In genomic region chr20:63499333-63499969, GRCh38 we compare ENCODE assay signal across 7 cellular contexts. TPM values are rescaled to one million over a fixed set of nuclear protein-coding genes. Genes with fewer than 3 reads are reported as not detected.
DNase-seq lines count a peak whose midpoint lies in the region; ATAC-seq, FAIRE-seq and TF ChIP-seq lines count a peak whose summit lies in the region.
"Had no signal": no experiment of that assay in that cellular context is flagged by ENCODE, and none has a peak within 500 bp of the region (broad histone marks: within the 10 kb centered on the region; RNA-seq: fewer than 3 reads in every experiment).

No MANE protein-coding gene starts in this region.

- no peak for FAIRE-seq in K562 (lab: Jason Lieb, UNC)

- H2BK5ac ChIP-seq in neuronal stem cell (ENCODE audit: low read length) = no peak overlapping the region

- BruUV-seq in K562 (replicated peaks; lab: Mats Ljungman, UMichigan) = no TSS peak

- in situ Hi-C loops in K562 (cut with MboI) = no loop called here

- H3K79me1 ChIP-seq in neuronal stem cell (ENCODE audit: low read depth, low read length) = no peaks in the 10 kb centered on the region

- H3K79me2 ChIP-seq in K562 (ENCODE audit: control insufficient read depth, insufficient read depth, low read length) = no peaks in the 10 kb centered on the region

- H3K4me2 ChIP-seq in K562 (ENCODE audit: insufficient read depth, low read length) = peak overlapping the region; percentile 31; the same call in 1 of the 2 replicates
- peak overlapping the region; percentile 89 for H3K4me2 ChIP-seq in neuronal stem cell (ENCODE audit: insufficient read depth, low read length, poor library complexity, severe bottlenecking)

- H2AFZ ChIP-seq in K562 (ENCODE audit: low read depth, low read length) (peak overlapping the region; percentile 69), neuronal stem cell (ENCODE audit: low read length) (peak overlapping the region; percentile 73)

- CTCF ChIA-PET in K562 (lab: Yijun Ruan, JAX; ENCODE audit: low intra/inter-chr PET ratio) = no interaction called here

- DNase-seq in K562 (ENCODE audit: extremely low read depth in 1 of 4, low spot score in 3 of 4) = no peak
- DNase-seq in neuronal stem cell (ENCODE audit: low spot score) = no peak
- DNase-seq in NCI-H1694 treated with DMSO at 0.1 percent for 48 hours (lab: John Stamatoyannopoulos, UW) = no peak
- DNase-seq in iPS-NIHi7 (ENCODE audit: extremely low spot score) = no peak

- no peak for TF ChIP-seq POLR2A in K562 (conservative IDR thresholded peaks at IDR 0.05)

- TF ChIP-seq EP300 in K562 (IDR thresholded peaks at IDR 0.05; ENCODE audit: low read length) = no peak

- H3K9ac ChIP-seq in HUES48 (ENCODE audit: low read depth, low read length) (no peak overlapping the region), K562 (ENCODE audit: insufficient read depth in 1 of 2, low read depth in 2 of 2, low read length in 2 of 2) (peak overlapping the region in 1 of 2 experiments; percentile 88; a peak in 2 of 4 replicates), neuronal stem cell (ENCODE audit: low read depth, low read length, poor library complexity) (no peak overlapping the region)

- POLR2A ChIA-PET in K562 (lab: Yijun Ruan, JAX) = no interaction called here

- no peak overlapping the region for H4K8ac ChIP-seq in neuronal stem cell (ENCODE audit: low read depth, low read length)

- peak overlapping the region; percentile 60 for H3K4me3 ChIP-seq in HUES48 (ENCODE audit: low read depth, low read length)
- H3K4me3 ChIP-seq in K562 = no peak overlapping the region
- peak overlapping the region; percentile 40 to 56 for H3K4me3 ChIP-seq in neuronal stem cell (ENCODE audit: low read length in 2 of 2)
- H3K4me3 ChIP-seq: lung had no signal

- peaks cover 17% of the 10 kb centered on the region; the same call in 1 of the 2 replicates for H3K4me1 ChIP-seq in HUES48 (ENCODE audit: control insufficient read depth, insufficient read depth, low read length)
- peaks cover 0 to 83% of the 10 kb centered on the region in 2 experiments; a peak in 3 of 5 replicates for H3K4me1 ChIP-seq in K562 (replicated peaks in 1 of 2; ENCODE audit: control insufficient read depth in 2 of 2, insufficient read depth in 2 of 2, low read length in 2 of 2)
- peaks cover 9 to 19% of the 10 kb centered on the region in 2 donors for H3K4me1 ChIP-seq in neuronal stem cell (ENCODE audit: control insufficient read depth in 2 of 2, insufficient read depth in 1 of 2, low read depth in 1 of 2, low read length in 2 of 2)

- TF ChIP-seq RAD21 in K562 (CRISPR knock-in tag; conservative IDR thresholded peaks at IDR 0.05 in 1 of 2, IDR thresholded peaks at IDR 0.05 in 1 of 2) = no peak

- H3K9me3 ChIP-seq in HUES48 (ENCODE audit: control insufficient read depth, insufficient read depth, low read length) (no peaks in the 10 kb centered on the region), K562 (replicated peaks; ENCODE audit: control insufficient read depth, insufficient read depth, low read depth, low read length) (no peaks in the 10 kb centered on the region), neuronal stem cell (replicated peaks in 1 of 2; ENCODE audit: control insufficient read depth in 2 of 2, insufficient read depth in 1 of 2, low read depth in 1 of 2, low read length in 2 of 2) (peaks cover 0 to 2% of the 10 kb centered on the region in 2 donors)

- H2BK15ac ChIP-seq in neuronal stem cell (ENCODE audit: low read length) = no peak overlapping the region

- H3K36me3 ChIP-seq in HUES48 (ENCODE audit: control insufficient read depth, insufficient read depth, low read length) (0 out of 2 replicates have a peak, but pooled peaks cover 3% of the 10 kb centered on the region), K562 (ENCODE audit: control insufficient read depth, insufficient read depth, low read length) (no peaks in the 10 kb centered on the region), neuronal stem cell (replicated peaks in 1 of 2; ENCODE audit: control insufficient read depth in 2 of 2, insufficient read depth in 2 of 2, low read length in 2 of 2) (no peaks in the 10 kb centered on the region)

- peaks cover 40% of the 10 kb centered on the region for H3K27me3 ChIP-seq in HUES48 (ENCODE audit: control insufficient read depth, insufficient read depth, low read length)
- peaks cover 0 to 3% of the 10 kb centered on the region in 2 experiments; a peak in 1 of 5 replicates for H3K27me3 ChIP-seq in K562 (ENCODE audit: control insufficient read depth in 2 of 2, insufficient read depth in 2 of 2, low read length in 2 of 2)
- H3K27me3 ChIP-seq in neuronal stem cell (ENCODE audit: control insufficient read depth in 3 of 3, insufficient read depth in 3 of 3, low read depth in 1 of 3, low read length in 3 of 3) = peaks cover 24 to 49% (median 42%) of the 10 kb centered on the region in 3 experiments

- no peak overlapping the region for H3K4ac ChIP-seq in neuronal stem cell (ENCODE audit: low read length)

- peak; percentile 11 for ATAC-seq in K562
- no peak for ATAC-seq in GM19351 (IDR thresholded peaks at IDR 0.05; ENCODE audit: unreplicated experiment)

- no peak overlapping the region for H3K23ac ChIP-seq in neuronal stem cell (ENCODE audit: low read depth, low read length, poor library complexity)

- no peak for TF ChIP-seq CTCF in K562 (IDR thresholded peaks at IDR 0.05 in 2 of 3, conservative IDR thresholded peaks at IDR 0.05 in 1 of 3; ENCODE audit: insufficient read depth in 2 of 3, low read depth in 1 of 3, low read length in 3 of 3)

- no peak overlapping the region for H2BK12ac ChIP-seq in neuronal stem cell (ENCODE audit: low read length)

- peak overlapping the region; percentile 71 for H3K18ac ChIP-seq in neuronal stem cell (ENCODE audit: low read length)

- no peak overlapping the region for H2BK120ac ChIP-seq in neuronal stem cell (ENCODE audit: low read depth, low read length)

- WGBS in K562 (ENCODE audit: insufficient coverage, low coverage, missing lambda C conversion rate) = 43% methylated on average over 15 of the region's 49 CpGs
- WGBS in neuronal stem cell (ENCODE audit: extremely low coverage in 2 of 2, insufficient read length in 2 of 2, insufficient replicate concordance in 1 of 2), 2 donors = no CpG with 5 or more reads among the region's 49 CpGs

- intact Hi-C loops in K562 (cut with micrococcal nuclease) = no loop called here

- no peak overlapping the region for H4K91ac ChIP-seq in neuronal stem cell (ENCODE audit: low read depth, low read length, poor library complexity)

- peaks cover 9% of the 10 kb centered on the region; the same call in 1 of the 2 replicates for H4K20me1 ChIP-seq in K562 (replicated peaks; ENCODE audit: control insufficient read depth, insufficient read depth, low read length)

- peak overlapping the region; percentile 71 for H3K14ac ChIP-seq in neuronal stem cell (ENCODE audit: low read length)

- no peak overlapping the region for H3K27ac ChIP-seq in HUES48 (ENCODE audit: low read depth, low read length)
- no peak overlapping the region for H3K27ac ChIP-seq in K562 (ENCODE audit: extremely low read depth, low read depth, low read length)
- H3K27ac ChIP-seq in neuronal stem cell (replicated peaks; ENCODE audit: low read length) = no peak overlapping the region

- no peaks in the 10 kb centered on the region for H3K9me1 ChIP-seq in K562 (ENCODE audit: control insufficient read depth, insufficient read depth, low read length)

- H2AK5ac ChIP-seq in neuronal stem cell (ENCODE audit: low read depth, low read length) = peak overlapping the region; percentile 15

RNA-seq across cellular contexts. Expression of gene EEF1A2, which starts 0.6 kb away (rescaled TPM):
- total RNA-seq in K562 (2011; cell fraction: chromatin; rRNA removed; ENCODE audit: low replicate concordance) = 13.0 and 31.1 TPM in 2 replicates
- total RNA-seq in K562 (2011; cell fraction: nucleolus; rRNA removed) = 23.3 and 23.8 TPM in 2 replicates
- 9.9 and 20.4 TPM in 2 replicates for total RNA-seq in K562 (2011; cell fraction: nucleoplasm; rRNA removed)
- total RNA-seq in K562 (2014; rRNA removed) (20.9 and 24.8 TPM in 2 replicates), K562 (2014; rRNA removed; fragmentation: Illumina TruSeq; extraction: Trizol) (8.7 and 11.5 TPM in 2 replicates), K562 (2015; rRNA removed; fragmentation: Illumina TruSeq; extraction: Trizol) (7.7 and 8.7 TPM in 2 replicates), K562 (2021) (29.0 and 29.6 TPM in 2 replicates)
- polyA plus RNA-seq in K562 (2011; rRNA removed) (9.6 and 11.8 TPM in 2 replicates), K562 (2014; fragmentation: Illumina TruSeq; extraction: Trizol) (27.2 and 29.6 TPM in 2 replicates), K562 (2014; fragmentation: Nextera tagmentation; extraction: Ambion mirVana) (under 1 TPM; 0.04 to 0.58 TPM), K562 (2014; rRNA removed) (10.9 and 11.4 TPM in 2 replicates)
- 10.8 and 19.3 TPM in 2 replicates for polyA plus RNA-seq in K562 (2011; cell fraction: cytosol; rRNA removed)
- 13.8 and 24.9 TPM in 2 replicates for polyA plus RNA-seq in K562 (2011; cell fraction: nucleus; rRNA removed)
- 29.1 and 61.1 TPM in 2 replicates for polyA plus RNA-seq in K562 (2012)
- polyA minus RNA-seq in K562 (2011; rRNA and poly(A)+ RNA removed) = 10.3 and 11.5 TPM in 2 replicates
- polyA minus RNA-seq in K562 (2011; cell fraction: cytosol; rRNA and poly(A)+ RNA removed) = 34.7 and 45.1 TPM in 2 replicates
- polyA minus RNA-seq in K562 (2011; cell fraction: nucleus; rRNA and poly(A)+ RNA removed) = 8.2 and 10.0 TPM in 2 replicates
- 0.57 TPM for polyA plus RNA-seq in neuronal stem cell (2013, experiment 1 of 2)
- polyA plus RNA-seq in neuronal stem cell (2013, experiment 2 of 2) = 0.96 TPM

RNA-seq across cellular contexts. Expression of gene PPDPF, which starts 21.1 kb away (rescaled TPM):
- total RNA-seq in K562 (2011; cell fraction: chromatin; rRNA removed; ENCODE audit: low replicate concordance) = 8.8 and 25.0 TPM in 2 replicates
- total RNA-seq in K562 (2011; cell fraction: nucleolus; rRNA removed) = 34.9 and 37.0 TPM in 2 replicates
- 25.6 and 28.6 TPM in 2 replicates for total RNA-seq in K562 (2011; cell fraction: nucleoplasm; rRNA removed)
- 73.9 and 86.1 TPM in 2 replicates for total RNA-seq in K562 (2014; rRNA removed)
- total RNA-seq in K562 (2014; rRNA removed; fragmentation: Illumina TruSeq; extraction: Trizol) = 2.3 and 4.5 TPM in 2 replicates
- total RNA-seq in K562 (2015; rRNA removed; fragmentation: Illumina TruSeq; extraction: Trizol) = 10.5 and 16.6 TPM in 2 replicates
- 220 and 233 TPM in 2 replicates for total RNA-seq in K562 (2021)
- 4.5 and 9.8 TPM in 2 replicates for polyA plus RNA-seq in K562 (2011; rRNA removed)
- 17.2 and 51.6 TPM in 2 replicates for polyA plus RNA-seq in K562 (2011; cell fraction: cytosol; rRNA removed)
- 34.4 and 40.3 TPM in 2 replicates for polyA plus RNA-seq in K562 (2011; cell fraction: nucleus; rRNA removed)
- 125 and 320 TPM in 2 replicates for polyA plus RNA-seq in K562 (2012)
- 11.2 and 59.1 TPM in 2 replicates for polyA plus RNA-seq in K562 (2014; fragmentation: Illumina TruSeq; extraction: Trizol)
- under 1 TPM; 0.77 to 0.85 TPM for polyA plus RNA-seq in K562 (2014; fragmentation: Nextera tagmentation; extraction: Ambion mirVana)
- 98.3 and 99.6 TPM in 2 replicates for polyA plus RNA-seq in K562 (2014; rRNA removed)
- polyA minus RNA-seq in K562 (2011; rRNA and poly(A)+ RNA removed) = 0.95 and 2.2 TPM in 2 replicates
- polyA minus RNA-seq in K562 (2011; cell fraction: cytosol; rRNA and poly(A)+ RNA removed) = 82.0 and 193 TPM in 2 replicates
- polyA minus RNA-seq in K562 (2011; cell fraction: nucleus; rRNA and poly(A)+ RNA removed) = 25.2 and 33.4 TPM in 2 replicates
- polyA plus RNA-seq in neuronal stem cell (2013, experiment 1 of 2) = 310 TPM
- polyA plus RNA-seq in neuronal stem cell (2013, experiment 2 of 2) = 296 TPM

RNA-seq across cellular contexts. Expression of gene KCNQ2, which starts 27.0 kb away (rescaled TPM):
- not detected in 2 replicates for total RNA-seq in K562 (2011; cell fraction: chromatin; rRNA removed; ENCODE audit: low replicate concordance)
- 0.17 TPM in 1 of 2 replicates, not detected in the other for total RNA-seq in K562 (2011; cell fraction: nucleolus; rRNA removed)
- total RNA-seq in K562 (2011; cell fraction: nucleoplasm; rRNA removed) = not detected in 2 replicates
- total RNA-seq in K562 (2014; rRNA removed) = not detected in 2 replicates
- not detected in 2 replicates for total RNA-seq in K562 (2014; rRNA removed; fragmentation: Illumina TruSeq; extraction: Trizol)
- total RNA-seq in K562 (2015; rRNA removed; fragmentation: Illumina TruSeq; extraction: Trizol) = not detected in 2 replicates
- total RNA-seq in K562 (2021) = 0.13 and 0.40 TPM in 2 replicates
- 0.08 TPM in 1 of 2 replicates, not detected in the other for polyA plus RNA-seq in K562 (2011; rRNA removed)
- polyA plus RNA-seq in K562 (2011; cell fraction: cytosol; rRNA removed) = not detected in 2 replicates
- polyA plus RNA-seq in K562 (2011; cell fraction: nucleus; rRNA removed) = 0.06 TPM in 1 of 2 replicates, not detected in the other
- polyA plus RNA-seq in K562 (2012) = 0.01 TPM in 1 of 2 replicates, not detected in the other
- not detected in 2 replicates for polyA plus RNA-seq in K562 (2014; fragmentation: Illumina TruSeq; extraction: Trizol)
- not detected for polyA plus RNA-seq in K562 (2014; fragmentation: Nextera tagmentation; extraction: Ambion mirVana)
- polyA plus RNA-seq in K562 (2014; rRNA removed) = 0.16 TPM in 1 of 2 replicates, not detected in the other
- polyA minus RNA-seq in K562 (2011; rRNA and poly(A)+ RNA removed) = not detected in 2 replicates
- polyA minus RNA-seq in K562 (2011; cell fraction: cytosol; rRNA and poly(A)+ RNA removed) = not detected in 2 replicates
- 0.40 TPM in 1 of 2 replicates, not detected in the other for polyA minus RNA-seq in K562 (2011; cell fraction: nucleus; rRNA and poly(A)+ RNA removed)
- 79.3 TPM for polyA plus RNA-seq in neuronal stem cell (2013, experiment 1 of 2)
- 73.4 TPM for polyA plus RNA-seq in neuronal stem cell (2013, experiment 2 of 2)

RNA-seq across cellular contexts. Expression of gene PTK6, which starts 37.7 kb away (rescaled TPM):
- not detected in 2 replicates for total RNA-seq in K562 (2011; cell fraction: chromatin; rRNA removed; ENCODE audit: low replicate concordance)
- not detected in 2 replicates for total RNA-seq in K562 (2011; cell fraction: nucleolus; rRNA removed)
- total RNA-seq in K562 (2011; cell fraction: nucleoplasm; rRNA removed) = not detected in 2 replicates
- not detected in 2 replicates for total RNA-seq in K562 (2014; rRNA removed)
- not detected in 2 replicates for total RNA-seq in K562 (2014; rRNA removed; fragmentation: Illumina TruSeq; extraction: Trizol)
- not detected in 2 replicates for total RNA-seq in K562 (2015; rRNA removed; fragmentation: Illumina TruSeq; extraction: Trizol)
- not detected in 2 replicates for total RNA-seq in K562 (2021)
- polyA plus RNA-seq in K562 (2011; rRNA removed) = not detected in 2 replicates
- polyA plus RNA-seq in K562 (2011; cell fraction: cytosol; rRNA removed) = 0.03 TPM in 1 of 2 replicates, not detected in the other
- polyA plus RNA-seq in K562 (2011; cell fraction: nucleus; rRNA removed) = not detected in 2 replicates
- 0.11 TPM in 1 of 2 replicates, not detected in the other for polyA plus RNA-seq in K562 (2012)
- not detected in 2 replicates for polyA plus RNA-seq in K562 (2014; fragmentation: Illumina TruSeq; extraction: Trizol)
- not detected for polyA plus RNA-seq in K562 (2014; fragmentation: Nextera tagmentation; extraction: Ambion mirVana)
- 0.07 TPM in 1 of 2 replicates, not detected in the other for polyA plus RNA-seq in K562 (2014; rRNA removed)
- not detected in 2 replicates for polyA minus RNA-seq in K562 (2011; rRNA and poly(A)+ RNA removed)
- polyA minus RNA-seq in K562 (2011; cell fraction: cytosol; rRNA and poly(A)+ RNA removed) = not detected in 2 replicates
- polyA minus RNA-seq in K562 (2011; cell fraction: nucleus; rRNA and poly(A)+ RNA removed) = not detected in 2 replicates
- not detected for polyA plus RNA-seq in neuronal stem cell (2013, experiment 1 of 2)
- polyA plus RNA-seq in neuronal stem cell (2013, experiment 2 of 2) = not detected

RNA-seq across cellular contexts. Expression of gene SRMS, which starts 48.1 kb away (rescaled TPM):
- total RNA-seq in K562 (2011; cell fraction: chromatin; rRNA removed; ENCODE audit: low replicate concordance) = not detected in 2 replicates
- 0.17 TPM in 1 of 2 replicates, not detected in the other for total RNA-seq in K562 (2011; cell fraction: nucleolus; rRNA removed)
- not detected in 2 replicates for total RNA-seq in K562 (2011; cell fraction: nucleoplasm; rRNA removed)
- total RNA-seq in K562 (2014; rRNA removed) = not detected in 2 replicates
- not detected in 2 replicates for total RNA-seq in K562 (2014; rRNA removed; fragmentation: Illumina TruSeq; extraction: Trizol)
- not detected in 2 replicates for total RNA-seq in K562 (2015; rRNA removed; fragmentation: Illumina TruSeq; extraction: Trizol)
- not detected in 2 replicates for total RNA-seq in K562 (2021)
- 0.04 and 0.07 TPM in 2 replicates for polyA plus RNA-seq in K562 (2011; rRNA removed)
- 0.03 and 0.07 TPM in 2 replicates for polyA plus RNA-seq in K562 (2011; cell fraction: cytosol; rRNA removed)
- 0.13 and 0.21 TPM in 2 replicates for polyA plus RNA-seq in K562 (2011; cell fraction: nucleus; rRNA removed)
- polyA plus RNA-seq in K562 (2012) = 0.05 TPM in 1 of 2 replicates, not detected in the other
- polyA plus RNA-seq in K562 (2014; fragmentation: Illumina TruSeq; extraction: Trizol) = not detected in 2 replicates
- polyA plus RNA-seq in K562 (2014; fragmentation: Nextera tagmentation; extraction: Ambion mirVana) = not detected
- polyA plus RNA-seq in K562 (2014; rRNA removed) = not detected in 2 replicates
- polyA minus RNA-seq in K562 (2011; rRNA and poly(A)+ RNA removed) = not detected in 2 replicates
- polyA minus RNA-seq in K562 (2011; cell fraction: cytosol; rRNA and poly(A)+ RNA removed) = not detected in 2 replicates
- polyA minus RNA-seq in K562 (2011; cell fraction: nucleus; rRNA and poly(A)+ RNA removed) = not detected in 2 replicates
- polyA plus RNA-seq in neuronal stem cell (2013, experiment 1 of 2) = not detected
- polyA plus RNA-seq in neuronal stem cell (2013, experiment 2 of 2) = not detected
- total RNA-seq: lung had no signal
